Comparison of ENCODE assay signal across 8 cellular contexts in genomic region chr1:101438359-101438758, GRCh38.
DNase-seq lines count a peak whose midpoint lies in the region; ATAC-seq and TF ChIP-seq lines count a peak whose summit lies in the region.

No MANE protein-coding gene starts in this region.

- H3K4me1 Mint-ChIP-seq in activated T-cell treated with anti-CD3 and anti-CD28 coated beads, Interleukin-2, amount 50 U/mL, for 4 hours (ENCODE audit: low read depth) = no peaks in the 10 kb centered on the region
- H3K4me1 Mint-ChIP-seq in naive thymus-derived CD8-positive, alpha-beta T cell = peaks cover 0 to 17% (median 0%) of the 10 kb centered on the region in 4 donors

- CTCF ChIA-PET in HEK293 (lab: Yijun Ruan, JAX) = interaction anchor here (0.6 to 4.5 kb wide), 9 partner anchors 13 to 483 kb away, joined by 3 to 35 read pairs (median 3); no protein-coding TSS in a partner anchor

- no peak overlapping the region for H3K4me3 Mint-ChIP-seq in activated T-cell treated with anti-CD3 and anti-CD28 coated beads, Interleukin-2, amount 50 U/mL, for 4 hours
- no peak overlapping the region for H3K4me3 Mint-ChIP-seq in naive thymus-derived CD8-positive, alpha-beta T cell

- H3K9me3 Mint-ChIP-seq in activated T-cell treated with anti-CD3 and anti-CD28 coated beads, Interleukin-2, amount 50 U/mL, for 4 hours = no peaks in the 10 kb centered on the region
- no peaks in the 10 kb centered on the region for H3K9me3 Mint-ChIP-seq in naive thymus-derived CD8-positive, alpha-beta T cell

- ATAC-seq in activated T-cell treated with anti-CD3 and anti-CD28 coated beads, Interleukin-2, amount 50 U/mL, for 4 hours = no peak
- no peak for ATAC-seq in naive thymus-derived CD8-positive, alpha-beta T cell

- H3K36me3 Mint-ChIP-seq in activated T-cell treated with anti-CD3 and anti-CD28 coated beads, Interleukin-2, amount 50 U/mL, for 4 hours (ENCODE audit: insufficient read depth) = no peaks in the 10 kb centered on the region
- no peaks in the 10 kb centered on the region for H3K36me3 Mint-ChIP-seq in naive thymus-derived CD8-positive, alpha-beta T cell

- H3K4me1 ChIP-seq in HEK293 (ENCODE audit: control insufficient read depth, insufficient read depth, low read length) = no peaks in the 10 kb centered on the region

- DNase-seq in DMS 273 (lab: John Stamatoyannopoulos, UW; ENCODE audit: unreplicated experiment) (peak; percentile 34), DMS 273 treated with DMSO at 0.1 percent for 48 hours (lab: John Stamatoyannopoulos, UW) (no peak), OCI-M1 (lab: John Stamatoyannopoulos, UW) (peak; percentile 39), lung microvascular endothelial cell (ENCODE audit: low read depth in 2 of 2) (peak; percentile 57 to 65)
- no peak for DNase-seq in activated T-cell treated with anti-CD3 and anti-CD28 coated beads, Interleukin-2, amount 50 U/mL, for 4 hours
- DNase-seq in stimulated activated CD4-positive, alpha-beta T cell treated with anti-CD3 and anti-CD28 coated beads, Interleukin-2, amount 100 ng/mL, for 48 hours = no peak
- DNase-seq in naive thymus-derived CD8-positive, alpha-beta T cell = no peak

- peak; percentile 42; the same call in 1 of the 2 replicates for TF ChIP-seq CTCF in HEK293 (tag by site-specific recombination; IDR thresholded peaks at IDR 0.05)

- no peaks in the 10 kb centered on the region for H3K9me3 ChIP-seq in HEK293 (ENCODE audit: control insufficient read depth, insufficient read depth, low read depth, low read length)

- no peak overlapping the region for H3K27ac Mint-ChIP-seq in naive thymus-derived CD8-positive, alpha-beta T cell

- POLR2A ChIA-PET in HEK293 (lab: Yijun Ruan, JAX) = no interaction called here
- POLR2A ChIA-PET in naive thymus-derived CD8-positive, alpha-beta T cell (lab: Charles Lee) = no interaction called here

- H3K36me3 ChIP-seq in HEK293 (ENCODE audit: control insufficient read depth in 2 of 2, insufficient read depth in 1 of 2, low read length in 2 of 2) = no peaks in the 10 kb centered on the region

- H3K4me3 ChIP-seq in HEK293 (ENCODE audit: low read depth, low read length) = no peak overlapping the region

- no peaks in the 10 kb centered on the region for H3K27me3 Mint-ChIP-seq in activated T-cell treated with anti-CD3 and anti-CD28 coated beads, Interleukin-2, amount 50 U/mL, for 4 hours (ENCODE audit: low read depth)
- H3K27me3 Mint-ChIP-seq in naive thymus-derived CD8-positive, alpha-beta T cell = peaks cover 0 to 9% (median 6%) of the 10 kb centered on the region in 5 donors

- no peak overlapping the region for H3K27ac ChIP-seq in HEK293 (ENCODE audit: extremely low read depth, low read depth, low read length)

TF ChIP-seq in HEK293, 187 proteins besides CTCF, POLR2A, EP300 and RAD21:
- TF ChIP-seq ZNF140 (tag by site-specific recombination; IDR thresholded peaks at IDR 0.05) (no peak), ZSCAN30 (tag by site-specific recombination; IDR thresholded peaks at IDR 0.05) (no peak), ZNF555 (tag by site-specific recombination; conservative IDR thresholded peaks at IDR 0.05) (no peak), GLIS2 (tag by site-specific recombination; IDR thresholded peaks at IDR 0.05) (no peak), HOXD13 (CRISPR knock-in tag; IDR thresholded peaks at IDR 0.05; ENCODE audit: borderline replicate concordance) (no peak), ZNF501 (tag by site-specific recombination; IDR thresholded peaks at IDR 0.05) (no peak), ZNF548 (tag by site-specific recombination; IDR thresholded peaks at IDR 0.05) (no peak), ZNF654 (tag by site-specific recombination; IDR thresholded peaks at IDR 0.05; ENCODE audit: low read depth) (no peak), ZNF391 (tag by site-specific recombination; IDR thresholded peaks at IDR 0.05; ENCODE audit: borderline replicate concordance, low read depth) (no peak), ZNF792 (tag by site-specific recombination; IDR thresholded peaks at IDR 0.05) (no peak), ZFP41 (tag by site-specific recombination; IDR thresholded peaks at IDR 0.05; ENCODE audit: borderline replicate concordance) (no peak)

Comparison
In these comparisons a context has a peak if more than half of its experiments do, and no peak if none do; other contexts are left out.
1. DNase-seq: peak in DMS 273 (single experiment), OCI-M1 (single experiment) and lung microvascular endothelial cell (2 of 2); none in DMS 273 treated with DMSO at 0.1 percent for 48 hours (single experiment), activated T-cell treated with anti-CD3 and anti-CD28 coated beads, Interleukin-2, amount 50 U/mL, for 4 hours (single experiment), stimulated activated CD4-positive, alpha-beta T cell treated with anti-CD3 and anti-CD28 coated beads, Interleukin-2, amount 100 ng/mL, for 48 hours (0 of 2) and naive thymus-derived CD8-positive, alpha-beta T cell (0 of 10).